9 cellular contexts compared by ENCODE assay signal in the genomic region with DNA sequence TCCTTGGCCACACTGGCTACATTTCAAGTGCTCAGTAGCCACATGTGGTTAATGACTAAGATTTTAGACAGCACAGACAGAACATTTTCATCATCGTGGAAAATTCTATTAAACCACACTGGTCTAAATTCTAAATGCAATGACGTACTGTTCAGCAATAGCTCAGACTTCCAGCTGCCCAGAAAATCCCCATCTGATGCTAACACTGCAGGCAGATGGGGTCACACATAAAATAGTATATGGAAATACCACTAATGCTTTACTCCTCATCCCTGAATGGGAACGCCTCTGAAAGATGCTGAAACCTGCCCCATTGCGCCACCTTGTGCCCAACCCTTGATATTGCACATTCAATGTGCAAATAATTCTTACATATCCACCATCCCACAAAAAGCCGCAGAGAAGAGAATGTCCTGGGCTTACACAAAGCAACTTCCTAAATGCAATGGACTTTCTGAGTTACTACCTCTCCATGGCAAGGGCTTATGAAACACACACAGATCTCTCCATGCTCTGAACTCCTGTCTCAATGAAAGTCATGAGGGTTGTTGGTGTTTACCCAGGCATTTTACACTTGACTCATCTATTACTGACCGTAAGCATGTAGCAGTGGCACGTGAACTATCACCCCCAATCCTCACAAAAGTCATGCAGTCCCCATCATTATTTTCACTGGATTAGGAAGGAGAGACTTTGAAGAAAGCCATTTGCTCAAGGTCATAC. TPM values are rescaled to one million over a fixed set of nuclear protein-coding genes. Genes with fewer than 3 reads are reported as not detected.
DNase-seq lines count a peak whose midpoint lies in the region; ATAC-seq and TF ChIP-seq lines count a peak whose summit lies in the region.
"Had no signal": no experiment of that assay in that cellular context is flagged by ENCODE, and none has a peak within 500 bp of the region (broad histone marks: within the 10 kb centered on the region; RNA-seq: fewer than 3 reads in every experiment).

No MANE protein-coding gene starts in this region.

- in situ Hi-C loops in HAP-1 (cut with MboI; ENCODE audit: low sequenced_read_pairs) = loop anchor here (5.0 to 25.0 kb wide), 2 partner anchors 95 to 465 kb away; no protein-coding TSS in a partner anchor

- H3K27me3 ChIP-seq in HAP-1 (ENCODE audit: low read depth) = no peaks in the 10 kb centered on the region
- H3K27me3 ChIP-seq in colonic mucosa = no peaks in the 10 kb centered on the region
- H3K27me3 ChIP-seq in right lobe of liver = no peaks in the 10 kb centered on the region

- 18% methylated on average over 6 of the region's 7 CpGs for WGBS in right lobe of liver (ENCODE audit: insufficient coverage, low coverage, low lambda C conversion rate, missing lambda C conversion rate)

- ATAC-seq in right lobe of liver (peak; percentile 86 to 95 (median 90)), HG02938 (IDR thresholded peaks at IDR 0.05; ENCODE audit: unreplicated experiment) (no peak)

- H3K9me3 ChIP-seq in HAP-1 (no peaks in the 10 kb centered on the region), colonic mucosa (no peaks in the 10 kb centered on the region), right lobe of liver (no peaks in the 10 kb centered on the region)

- H3K36me3 ChIP-seq in HAP-1 (replicated peaks) (no peaks in the 10 kb centered on the region), colonic mucosa (no peaks in the 10 kb centered on the region), right lobe of liver (no peaks in the 10 kb centered on the region)

- H3K9ac ChIP-seq in colonic mucosa (ENCODE audit: low read depth in 2 of 2, low read length in 2 of 2) = no peak overlapping the region

- TF ChIP-seq CTCF in colonic mucosa (IDR thresholded peaks at IDR 0.05) = peak; percentile 68
- TF ChIP-seq CTCF in right lobe of liver (IDR thresholded peaks at IDR 0.05) = peak; percentile 75 to 85 (median 81)

- TF ChIP-seq POLR2A in right lobe of liver (IDR thresholded peaks at IDR 0.05) = no peak

- H3K4me3 ChIP-seq in HAP-1 (no peak overlapping the region), colonic mucosa (no peak overlapping the region), right lobe of liver (no peak overlapping the region)

- H3K4me1 ChIP-seq in HAP-1 = no peaks in the 10 kb centered on the region
- no peaks in the 10 kb centered on the region for H3K4me1 ChIP-seq in colonic mucosa
- H3K4me1 ChIP-seq in right lobe of liver = no peaks in the 10 kb centered on the region

- H3K27ac ChIP-seq in colonic mucosa = no peak overlapping the region
- H3K27ac ChIP-seq in right lobe of liver = no peak overlapping the region

- intact Hi-C loops in colonic mucosa (cut with DNase I) (loop anchor here (5.0 kb wide), 3 partner anchors 95 to 465 kb away; partner anchors contain the start of gene TRABD2B), right lobe of liver (cut with DNase I) (loop anchor here (5.0 kb wide), 1 partner anchor 90 kb away; no protein-coding TSS in a partner anchor)

- peak; percentile 65 for DNase-seq in D341Med (ENCODE audit: low spot score)
- peak; percentile 47 to 77 for DNase-seq in HAP-1 (ENCODE audit: low spot score in 2 of 2)
- DNase-seq in NCI-H2196 treated with DMSO at 0.1 percent for 48 hours (lab: John Stamatoyannopoulos, UW; ENCODE audit: unreplicated experiment) = peak; percentile 51
- DNase-seq in activated CD4-positive, CD25-positive, alpha-beta regulatory T cell (lab: John Stamatoyannopoulos, UW) = peak; percentile 3 to 21 (median 9)
- DNase-seq in colonic mucosa = peak; percentile 74
- DNase-seq in right lobe of liver = peak; percentile 64 to 74 (median 72)
- DNase-seq in stimulated activated CD4-positive, alpha-beta T cell treated with anti-CD3 and anti-CD28 coated beads, TNF-alpha, amount 100 ng/mL, for 1 hour (ENCODE audit: low read depth in 3 of 3, low spot score in 1 of 3) = peak in 2 of 3 donors; percentile 10 to 33

RNA-seq across cellular contexts. Expression of gene SLC5A9, which starts 20.3 kb away (rescaled TPM):
- total RNA-seq in colonic mucosa (1 to 10 TPM; 1.4 to 3.2 TPM), right lobe of liver (10 to 100 TPM in 4 of 6 experiments, 1 to 10 TPM in 2; 8.5 to 16.9 (median 11.8) TPM)
- total RNA-seq: activated CD8-positive, alpha-beta memory T cell treated with anti-CD3 and anti-CD28 coated beads for 36 hours had no signal

Comparison
In these comparisons a context has a peak if more than half of its experiments do, and no peak if none do; other contexts are left out.
1. DNase-seq: peak in every context shown above with its lines; median percentile 74 in colonic mucosa; 72 in right lobe of liver; 65 in D341Med; 62 in HAP-1; 51 in NCI-H2196 treated with DMSO at 0.1 percent for 48 hours; 22 in stimulated activated CD4-positive, alpha-beta T cell treated with anti-CD3 and anti-CD28 coated beads, TNF-alpha, amount 100 ng/mL, for 1 hour; 9 in activated CD4-positive, CD25-positive, alpha-beta regulatory T cell.